ENCODE assay signal across 20 cellular contexts in genomic region chr20:24768977-24769675, GRCh38.
DNase-seq lines count a peak whose midpoint lies in the region; TF ChIP-seq lines count a peak whose summit lies in the region.
"Had no signal": no experiment of that assay in that cellular context is flagged by ENCODE, and none has a peak within 500 bp of the region (broad histone marks: within the 10 kb centered on the region; RNA-seq: fewer than 3 reads in every experiment).

No MANE protein-coding gene starts in this region.

- no peak overlapping the region for H3K4ac ChIP-seq in H9 (ENCODE audit: low read depth, low read length)
- no peak overlapping the region for H3K4ac ChIP-seq in mesendoderm (ENCODE audit: low read depth, low read length)

- H3K9me3 ChIP-seq in H9 (ENCODE audit: control insufficient read depth, low read depth, low read length) (no peaks in the 10 kb centered on the region), hepatocyte (ENCODE audit: low read depth) (no peaks in the 10 kb centered on the region), smooth muscle cell (replicated peaks; ENCODE audit: low read depth) (no peaks in the 10 kb centered on the region)
- H3K9me3 ChIP-seq: body of pancreas had no signal

- H2BK20ac ChIP-seq in H9 (ENCODE audit: low read depth, low read length, poor library complexity, severe bottlenecking), result no peak overlapping the region

- H3K14ac ChIP-seq in H9 (ENCODE audit: insufficient read depth, low read length), result no peak overlapping the region

- no peak overlapping the region for H3K4me3 Mint-ChIP-seq in H9
- H3K4me3 Mint-ChIP-seq: activated naive CD8-positive, alpha-beta T cell treated with anti-CD3 and anti-CD28 coated beads, Interleukin-2, amount 50 U/mL, for 24 hours; neural crest cell; stimulated activated memory B cell treated with anti-CD40 and anti-IgM and Interleukin-4, amounts not matched to agents 10 μg/mL and 1 μg/mL and 100 μg/mL, for 72 hours had no signal

- in situ Hi-C loops in KBM-7 (cut with MboI; ENCODE audit: low pct_unique_long_range_greater_than_20kb, low sequenced_read_pairs), result no loop called here

- H2AK5ac ChIP-seq in H9 (ENCODE audit: insufficient read length, low read length), result no peak overlapping the region
- no peak overlapping the region for H2AK5ac ChIP-seq in mesendoderm (ENCODE audit: low read length)

- H2BK120ac ChIP-seq in H9 (ENCODE audit: low read depth, low read length, poor library complexity, severe bottlenecking) (no peak overlapping the region), mesendoderm (ENCODE audit: low read depth, low read length) (no peak overlapping the region)

- H3K9me2 ChIP-seq in hepatocyte (replicated peaks; ENCODE audit: insufficient read depth), result no peaks in the 10 kb centered on the region

- no peaks in the 10 kb centered on the region for H4K20me1 ChIP-seq in H9 (ENCODE audit: control insufficient read depth, insufficient read depth, insufficient read length)
- H4K20me1 ChIP-seq in hepatocyte (ENCODE audit: insufficient read depth, poor library complexity, severe bottlenecking), result no peaks in the 10 kb centered on the region
- no peaks in the 10 kb centered on the region for H4K20me1 ChIP-seq in smooth muscle cell (ENCODE audit: low read depth)

- H3K23ac ChIP-seq in H9 (ENCODE audit: insufficient read length, low read depth, low read length) (no peak overlapping the region), mesendoderm (ENCODE audit: low read length) (no peak overlapping the region)

- H3K56ac ChIP-seq in H9 (ENCODE audit: insufficient read length, low read depth, low read length), result no peak overlapping the region
- H3K56ac ChIP-seq in mesendoderm (ENCODE audit: low read length), result no peak overlapping the region

- no peak overlapping the region for H3K27ac ChIP-seq in H9 (ENCODE audit: insufficient read length, low read depth, low read length)
- peak overlapping the region; percentile 19 for H3K27ac ChIP-seq in hepatocyte
- H3K27ac ChIP-seq in smooth muscle cell (ENCODE audit: low read depth), result peak overlapping the region; percentile 67
- H3K27ac ChIP-seq in mesendoderm (ENCODE audit: low read depth, low read length), result no peak overlapping the region
- H3K27ac ChIP-seq: body of pancreas had no signal

- H3K79me2 ChIP-seq in H9 (ENCODE audit: insufficient read depth, low read length) (no peaks in the 10 kb centered on the region), hepatocyte (no peaks in the 10 kb centered on the region), smooth muscle cell (ENCODE audit: low read depth) (no peaks in the 10 kb centered on the region), mesendoderm (ENCODE audit: control insufficient read depth, insufficient read depth, low read length) (no peaks in the 10 kb centered on the region)

- H3K23me2 ChIP-seq in H9 (ENCODE audit: insufficient read length, low read depth, low read length, poor library complexity, severe bottlenecking), result no peaks in the 10 kb centered on the region

- H3F3A ChIP-seq in smooth muscle cell (ENCODE audit: low read depth), result peaks cover 21% of the 10 kb centered on the region

- H3K36me3 Mint-ChIP-seq in H9 (ENCODE audit: insufficient read depth in 1 of 3, low read depth in 3 of 3), result no peaks in the 10 kb centered on the region; a peak in 2 of 7 replicates

- H3K27me3 Mint-ChIP-seq in H9 (ENCODE audit: low read depth), result no peaks in the 10 kb centered on the region; the same call in 1 of the 2 replicates

- no peak overlapping the region for H3K27ac Mint-ChIP-seq in H9
- H3K27ac Mint-ChIP-seq: activated naive CD8-positive, alpha-beta T cell treated with anti-CD3 and anti-CD28 coated beads, Interleukin-2, amount 50 U/mL, for 24 hours had no signal

- H3K79me1 ChIP-seq in H9 (ENCODE audit: insufficient read depth, low read depth, low read length, poor library complexity, severe bottlenecking) (no peaks in the 10 kb centered on the region), mesendoderm (ENCODE audit: low read length) (no peaks in the 10 kb centered on the region)

- no peaks in the 10 kb centered on the region; a peak in 1 of 5 replicates for H3K9me3 Mint-ChIP-seq in H9
- H3K9me3 Mint-ChIP-seq: neural crest cell; stimulated activated memory B cell treated with anti-CD40 and anti-IgM and Interleukin-4, amounts not matched to agents 10 μg/mL and 1 μg/mL and 100 μg/mL, for 72 hours had no signal

- H2BK5ac ChIP-seq in H9 (ENCODE audit: insufficient read length, low read length) (no peak overlapping the region), mesendoderm (ENCODE audit: low read length) (no peak overlapping the region)

- TF ChIP-seq CTCF in H9 (conservative IDR thresholded peaks at IDR 0.05), result no peak
- TF ChIP-seq CTCF in hepatocyte (IDR thresholded peaks at IDR 0.05; ENCODE audit: poor library complexity), result no peak
- no peak for TF ChIP-seq CTCF in smooth muscle cell (IDR thresholded peaks at IDR 0.05; ENCODE audit: borderline replicate concordance, insufficient read depth, poor library complexity, severe bottlenecking)

- DNase-seq in H9 (peak; percentile 16), SK-N-DZ (ENCODE audit: low spot score) (peak; percentile 89), hepatocyte (ENCODE audit: low spot score) (peak; percentile 23), smooth muscle cell (lab: John Stamatoyannopoulos, UW; ENCODE audit: unreplicated experiment) (no peak), mesendoderm (no peak), COR-L47 (lab: John Stamatoyannopoulos, UW) (no peak), KBM-7 (no peak)
- DNase-seq: activated CD4-positive, CD25-positive, alpha-beta regulatory T cell; activated naive CD8-positive, alpha-beta T cell treated with anti-CD3 and anti-CD28 coated beads, Interleukin-2, amount 50 U/mL, for 24 hours; DMS79; effector memory CD4-positive, alpha-beta T cell; KG1; midbrain; NCI-H187; NCI-H2227 treated with DMSO at 0.1 percent for 48 hours; NCI-H748 treated with DMSO at 0.1 percent for 48 hours; SW 1271 had no signal

- H2BK12ac ChIP-seq in H9 (ENCODE audit: insufficient read length, low read depth, low read length), result no peak overlapping the region

- H3K4me1 Mint-ChIP-seq in H9, result peaks cover 7 to 11% of the 10 kb centered on the region in 2 experiments
- H3K4me1 Mint-ChIP-seq: neural crest cell had no signal

- H3T11ph ChIP-seq in H9 (ENCODE audit: low read length), result no peak overlapping the region

- no peak overlapping the region for H2BK15ac ChIP-seq in H9 (ENCODE audit: low read depth, low read length)
- no peak overlapping the region for H2BK15ac ChIP-seq in mesendoderm (replicated peaks; ENCODE audit: low read depth)

- H2AFZ ChIP-seq in H9 (ENCODE audit: low read length) (no peak overlapping the region), hepatocyte (no peak overlapping the region), smooth muscle cell (ENCODE audit: low read depth) (no peak overlapping the region)

- H3K4me1 ChIP-seq in H9 (ENCODE audit: insufficient read depth, low read length) (no peaks in the 10 kb centered on the region), hepatocyte (ENCODE audit: insufficient read depth) (peaks cover 4% of the 10 kb centered on the region), smooth muscle cell (ENCODE audit: low read depth) (peaks cover 13% of the 10 kb centered on the region), mesendoderm (ENCODE audit: control insufficient read depth, low read depth, low read length) (peaks cover 6% of the 10 kb centered on the region)
- H3K4me1 ChIP-seq: body of pancreas had no signal

- no peak overlapping the region for H4K91ac ChIP-seq in H9 (ENCODE audit: insufficient read length, low read depth, low read length)

- H4K8ac ChIP-seq in H9 (replicated peaks; ENCODE audit: insufficient read length, low read depth, low read length), result no peak overlapping the region
- no peak overlapping the region for H4K8ac ChIP-seq in mesendoderm (ENCODE audit: low read depth, low read length)

- no peak overlapping the region for H3K4me3 ChIP-seq in hepatocyte
- H3K4me3 ChIP-seq in smooth muscle cell, result no peak overlapping the region
- H3K4me3 ChIP-seq in mesendoderm (ENCODE audit: low read length), result no peak overlapping the region
- H3K4me3 ChIP-seq: body of pancreas had no signal

- no CpG with 5 or more reads among the region's 8 CpGs for WGBS in H9 (ENCODE audit: extremely low coverage, insufficient read length, low lambda C conversion rate)
- WGBS in hepatocyte (ENCODE audit: low lambda C conversion rate, missing lambda C conversion rate), result 60% methylated on average over 8 of the region's 8 CpGs
- 27% methylated on average over 8 of the region's 8 CpGs for WGBS in smooth muscle cell (ENCODE audit: low lambda C conversion rate)
- WGBS in mesendoderm (ENCODE audit: extremely low coverage, insufficient coverage, low lambda C conversion rate), result no CpG with 5 or more reads among the region's 8 CpGs

- no peaks in the 10 kb centered on the region for H3K36me3 ChIP-seq in hepatocyte (replicated peaks; ENCODE audit: insufficient read depth, low read depth)
- H3K36me3 ChIP-seq in smooth muscle cell (ENCODE audit: low read depth), result no peaks in the 10 kb centered on the region
- H3K36me3 ChIP-seq in mesendoderm (ENCODE audit: control insufficient read depth, insufficient read depth, low read length), result no peaks in the 10 kb centered on the region

- H3K27me3 ChIP-seq in H9 (ENCODE audit: insufficient read depth, low read length), result no peaks in the 10 kb centered on the region; the same call in 1 of the 2 replicates
- H3K27me3 ChIP-seq in hepatocyte, result no peaks in the 10 kb centered on the region
- no peaks in the 10 kb centered on the region for H3K27me3 ChIP-seq in smooth muscle cell (ENCODE audit: low read depth)
- H3K27me3 ChIP-seq in mesendoderm (ENCODE audit: insufficient read depth, low read length, poor library complexity), result no peaks in the 10 kb centered on the region
- H3K27me3 ChIP-seq: body of pancreas had no signal

- H3K4me2 ChIP-seq in H9 (ENCODE audit: insufficient read depth, insufficient read length, low read length) (no peak overlapping the region), hepatocyte (no peak overlapping the region), smooth muscle cell (peak overlapping the region; percentile 77), mesendoderm (ENCODE audit: low read length) (no peak overlapping the region)

- no peak overlapping the region for H3K18ac ChIP-seq in H9 (ENCODE audit: insufficient read length, low read depth, low read length)
- no peak overlapping the region for H3K18ac ChIP-seq in mesendoderm (ENCODE audit: low read length)

- H3K9ac ChIP-seq in H9 (ENCODE audit: extremely low read depth, insufficient read length, low read length) (no peak overlapping the region), smooth muscle cell (ENCODE audit: low read depth) (no peak overlapping the region), mesendoderm (ENCODE audit: low read length) (no peak overlapping the region)

- H4K5ac ChIP-seq in H9 (ENCODE audit: insufficient read length, low read depth, low read length) (no peak overlapping the region), mesendoderm (ENCODE audit: low read length) (no peak overlapping the region)

Comparison
In these comparisons a context has a peak if more than half of its experiments do, and no peak if none do; other contexts are left out.
1. DNase-seq: peak in H9 (single experiment), SK-N-DZ (single experiment) and hepatocyte (single experiment); none in smooth muscle cell (single experiment), mesendoderm (single experiment), COR-L47 (single experiment) and KBM-7 (single experiment).
2. H3K27ac ChIP-seq: peak in hepatocyte (single experiment) and smooth muscle cell (single experiment); none in H9 (single experiment) and mesendoderm (single experiment).